ENCODE assay signal across 1 cellular context in genomic region chr2:75647771-75648170, GRCh38.
TF ChIP-seq lines count a peak whose summit lies in the region.

No MANE protein-coding gene starts in this region.

TF ChIP-seq in GM23338, 12 proteins besides CTCF, POLR2A, EP300 and RAD21 (continued from another document):
- TF ChIP-seq ZNF462 (CRISPR knock-in tag; IDR thresholded peaks at IDR 0.05) (no peak), CREB1 (CRISPR knock-in tag; IDR thresholded peaks at IDR 0.05; ENCODE audit: low read depth) (no peak)
TF ChIP-seq in GM23338: peak in this region for 0.
